16 cellular contexts compared by ENCODE assay signal in genomic region chr3:190589326-190589725, GRCh38.
DNase-seq lines count a peak whose midpoint lies in the region; TF ChIP-seq lines count a peak whose summit lies in the region.
"Had no signal": no experiment of that assay in that cellular context is flagged by ENCODE, and none has a peak within 500 bp of the region (broad histone marks: within the 10 kb centered on the region; RNA-seq: fewer than 3 reads in every experiment).

No MANE protein-coding gene starts in this region.

- H3K9me3 Mint-ChIP-seq in activated naive CD4-positive, alpha-beta T cell treated with anti-CD3 and anti-CD28 coated beads, Interleukin-2, amount 10 ng/mL, durations not matched to agents 7 days and 5 days, result peaks cover 5% of the 10 kb centered on the region
- H3K9me3 Mint-ChIP-seq: CD8-positive, alpha-beta memory T cell had no signal

- H3K9me3 ChIP-seq in PC-9 (ENCODE audit: insufficient read depth, low read depth), result 0 out of 2 replicates have a peak, but pooled peaks cover 5% of the 10 kb centered on the region
- H3K9me3 ChIP-seq: Caco-2 had no signal

- intact Hi-C loops in head of caudate nucleus (cut with DNase I) (no loop called here), PC-9 (cut with micrococcal nuclease; ENCODE audit: unreplicated experiment) (loop anchor here (5.0 kb wide), 2 partner anchors 108 to 648 kb away; no protein-coding TSS in a partner anchor)

- H3K27me3 Mint-ChIP-seq in activated naive CD4-positive, alpha-beta T cell treated with anti-CD3 and anti-CD28 coated beads, Interleukin-2, amount 10 ng/mL, durations not matched to agents 7 days and 5 days, result no peaks in the 10 kb centered on the region
- H3K27me3 Mint-ChIP-seq: B cell; CD8-positive, alpha-beta memory T cell; IgD-negative memory B cell had no signal

- TF ChIP-seq CTCF in HL-60 (IDR thresholded peaks at IDR 0.05; ENCODE audit: insufficient read depth, low read length), result no peak
- no peak for TF ChIP-seq CTCF in PC-9 (conservative IDR thresholded peaks at IDR 0.05)

- no peaks in the 10 kb centered on the region for H4K20me1 ChIP-seq in PC-9 (ENCODE audit: insufficient read depth)

- H3K27ac Mint-ChIP-seq in activated naive CD4-positive, alpha-beta T cell treated with anti-CD3 and anti-CD28 coated beads, Interleukin-2, amount 10 ng/mL, durations not matched to agents 7 days and 5 days, result peak overlapping the region; percentile 21
- H3K27ac Mint-ChIP-seq: B cell, IgD-negative memory B cell had no signal

- no peak overlapping the region for H3K4me3 Mint-ChIP-seq in activated naive CD4-positive, alpha-beta T cell treated with anti-CD3 and anti-CD28 coated beads, Interleukin-2, amount 10 ng/mL, durations not matched to agents 7 days and 5 days
- H3K4me3 Mint-ChIP-seq: B cell; CD8-positive, alpha-beta memory T cell had no signal

- no peak overlapping the region for H3K4me3 ChIP-seq in HL-60 (replicated peaks; ENCODE audit: insufficient read depth, low read length)
- H3K4me3 ChIP-seq in PC-9, result no peak overlapping the region
- H3K4me3 ChIP-seq: GM23248 had no signal

- H3K27ac ChIP-seq in HL-60 (replicated peaks) (peak overlapping the region; percentile 32), PC-9 (no peak overlapping the region)
- H3K27ac ChIP-seq: GM23248 had no signal

- H3F3A ChIP-seq in PC-9 (ENCODE audit: insufficient read depth, low read depth), result peaks cover 15% of the 10 kb centered on the region; the same call in 1 of the 2 replicates

- peaks cover 22% of the 10 kb centered on the region for H3K4me1 ChIP-seq in PC-9 (replicated peaks; ENCODE audit: insufficient read depth)
- H3K4me1 ChIP-seq: Caco-2 had no signal

- no peaks in the 10 kb centered on the region for H3K36me3 ChIP-seq in PC-9 (ENCODE audit: low read depth)

- peaks cover 3% of the 10 kb centered on the region for H3K36me3 Mint-ChIP-seq in activated naive CD4-positive, alpha-beta T cell treated with anti-CD3 and anti-CD28 coated beads, Interleukin-2, amount 10 ng/mL, durations not matched to agents 7 days and 5 days

- no TSS peak for BruUV-seq in PC-9 (replicated peaks; lab: Mats Ljungman, UMichigan)

- CTCF ChIA-PET in activated naive CD4-positive, alpha-beta T cell treated with anti-CD3 and anti-CD28 coated beads, Interleukin-2, amount 10 ng/mL, durations not matched to agents 7 days and 5 days (lab: Charles Lee), result interaction anchor here (1.6 kb wide), 1 partner anchor 74 kb away, joined by 4 read pairs; no protein-coding TSS in a partner anchor
- CTCF ChIA-PET in PC-9 (lab: Charles Lee), result no interaction called here

- no peak overlapping the region for H2AFZ ChIP-seq in PC-9
- H2AFZ ChIP-seq: GM23248 had no signal

- peaks cover 24% of the 10 kb centered on the region for H3K4me1 Mint-ChIP-seq in activated naive CD4-positive, alpha-beta T cell treated with anti-CD3 and anti-CD28 coated beads, Interleukin-2, amount 10 ng/mL, durations not matched to agents 7 days and 5 days

- H3K27me3 ChIP-seq in HL-60 (ENCODE audit: insufficient read depth, poor library complexity, severe bottlenecking) (no peaks in the 10 kb centered on the region), PC-9 (ENCODE audit: insufficient read depth, low read depth) (no peaks in the 10 kb centered on the region)

- no peaks in the 10 kb centered on the region for H3K79me2 ChIP-seq in PC-9 (ENCODE audit: low read depth)

- no peak for DNase-seq in activated naive CD4-positive, alpha-beta T cell treated with anti-CD3 and anti-CD28 coated beads, Interleukin-2, amount 10 ng/mL, durations not matched to agents 7 days and 5 days
- DNase-seq in activated naive CD4-positive, alpha-beta T cell treated with Interleukin-2 at 50 U/mL for 16 hours, result no peak
- no peak for DNase-seq in HL-60 (ENCODE audit: low read depth in 1 of 2, low spot score in 1 of 2)
- peak in 26 of 42 donors; percentile 8 to 71 (median 45) for DNase-seq in head of caudate nucleus
- DNase-seq in PC-9, result no peak
- DNase-seq in EL, result no peak
- no peak for DNase-seq in H4 (ENCODE audit: low spot score)
- DNase-seq: C1 segment of cervical spinal cord; Caco-2; CD8-positive, alpha-beta memory T cell; DMS53; GM23248; H7; KG1 had no signal

- H3K4me2 ChIP-seq in PC-9, result no peak overlapping the region

- no peaks in the 10 kb centered on the region for H3K9me2 ChIP-seq in PC-9 (ENCODE audit: insufficient read depth)

- POLR2A ChIA-PET in PC-9 (lab: Charles Lee; ENCODE audit: unreplicated experiment), result no interaction called here

Comparison
In these comparisons a context has a peak if more than half of its experiments do, and no peak if none do; other contexts are left out.
1. DNase-seq: peak in head of caudate nucleus (26 of 42); none in activated naive CD4-positive, alpha-beta T cell treated with anti-CD3 and anti-CD28 coated beads, Interleukin-2, amount 10 ng/mL, durations not matched to agents 7 days and 5 days (single experiment), activated naive CD4-positive, alpha-beta T cell treated with Interleukin-2 at 50 U/mL for 16 hours (single experiment), HL-60 (0 of 2), PC-9 (0 of 2), EL (single experiment) and H4 (single experiment).